Comparison of ENCODE assay signal across 37 cellular contexts in the genomic region with DNA sequence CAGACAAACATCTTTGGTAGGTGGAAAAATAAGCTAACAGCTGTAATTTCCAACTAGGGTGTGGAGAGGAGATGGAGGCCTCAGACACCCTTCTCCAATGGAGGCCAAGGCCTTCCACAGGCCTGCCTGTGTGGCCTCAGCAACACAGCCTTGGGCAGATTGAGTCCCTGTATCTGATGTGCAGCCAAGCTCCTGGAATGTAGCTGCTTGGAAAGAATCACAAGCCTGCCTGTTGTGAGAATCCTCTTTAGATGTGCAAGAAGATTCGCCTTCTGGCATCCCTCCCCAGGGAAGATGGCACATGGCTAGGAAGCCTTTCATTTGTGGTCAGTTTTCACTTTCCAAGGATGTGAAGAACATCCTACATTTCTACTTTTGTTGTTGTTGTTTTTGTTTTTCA.
"Had no signal": no experiment of that assay in that cellular context is flagged by ENCODE, and none has a peak within 500 bp of the region (broad histone marks: within the 10 kb centered on the region; RNA-seq: fewer than 3 reads in every experiment).

No MANE protein-coding gene starts in this region.

- H3K36me3 ChIP-seq: ascending aorta, cardiac muscle cell had no signal

- H3K9me3 Mint-ChIP-seq: activated B cell treated with CpG ODN at 0.5 μM for 24 hours; activated naive CD4-positive, alpha-beta T cell treated with anti-CD3 and anti-CD28 coated beads, Interleukin-2, amount 10 ng/mL, durations not matched to agents 7 days and 5 days; activated naive CD4-positive, alpha-beta T cell treated with anti-CD3 and anti-CD28 coated beads, Interleukin-2, amount 50 U/mL, for 24 hours; activated naive CD8-positive, alpha-beta T cell treated with anti-CD3 and anti-CD28 coated beads, Interleukin-2, amount 50 U/mL, for 24 hours; activated T-cell treated with anti-CD3 and anti-CD28 coated beads, Interleukin-2, amount 50 U/mL, for 4 hours; activated T-cell treated with anti-CD3 and anti-CD28 coated beads, Interleukin-2, amount 50 U/mL, for 72 hours; activated T-helper 1 cell treated with anti-CD3 and anti-CD28 coated beads, Interleukin-12 subunit alpha, Interleukin-12 subunit beta, Interleukin-2, Interleukin-4 antibody, amounts not matched to agents 30 ng/mL and 10 ng/mL and 1 ng/mL, durations not matched to agents 14 hours and 24 hours and 36 hours; activated T-helper 17 cell treated with anti-CD3 and anti-CD28 coated beads, Interleukin-2, amount 50 U/mL, for 72 hours; brain; T-helper 1 cell treated with Interleukin-12 subunit alpha and Interleukin-12 subunit beta and Interleukin-4 antibody, amounts not matched to agents 30 μg/mL and 1 μg/mL, for 36 hours; T-helper 2 cell treated with Interferon-gamma antibody and Interleukin-4, amounts not matched to agents 5 μg/mL and 100 μg/mL, for 36 hours had no signal

- H3K4me1 Mint-ChIP-seq: activated B cell treated with CpG ODN at 0.5 μM for 24 hours; activated CD4-positive, alpha-beta memory T cell treated with anti-CD3 and anti-CD28 coated beads, Interleukin-2, amount 10 ng/mL, durations not matched to agents 7 days and 5 days; activated CD4-positive, alpha-beta T cell treated with anti-CD3 and anti-CD28 coated beads, Interleukin-2, amount 10 ng/mL, durations not matched to agents 7 days and 5 days; activated naive CD4-positive, alpha-beta T cell treated with anti-CD3 and anti-CD28 coated beads, Interleukin-2, amount 10 ng/mL, durations not matched to agents 7 days and 5 days; activated naive CD4-positive, alpha-beta T cell treated with anti-CD3 and anti-CD28 coated beads, Interleukin-2, amount 50 U/mL, for 24 hours; activated naive CD8-positive, alpha-beta T cell treated with anti-CD3 and anti-CD28 coated beads, Interleukin-2, amount 10 ng/mL, durations not matched to agents 7 days and 5 days; activated naive CD8-positive, alpha-beta T cell treated with anti-CD3 and anti-CD28 coated beads, Interleukin-2, amount 50 U/mL, for 24 hours; activated T-helper 17 cell treated with anti-CD3 and anti-CD28 coated beads, Interleukin-2, amount 50 U/mL, for 72 hours; brain had no signal

- H3K27me3 ChIP-seq: ascending aorta, cardiac muscle cell had no signal

- ATAC-seq: activated CD8-positive, alpha-beta T cell treated with anti-CD3 and anti-CD28 coated beads, Interleukin-2, amount 10 ng/mL, durations not matched to agents 7 days and 5 days; activated naive CD8-positive, alpha-beta T cell treated with anti-CD3 and anti-CD28 coated beads, Interleukin-2, amount 50 U/mL, for 24 hours; activated T-cell treated with anti-CD3 and anti-CD28 coated beads, Interleukin-2, amount 50 U/mL, for 4 hours; activated T-cell treated with anti-CD3 and anti-CD28 coated beads, Interleukin-2, amount 50 U/mL, for 72 hours; activated T-helper 17 cell treated with anti-CD3 and anti-CD28 coated beads, Interleukin-2, amount 50 U/mL, for 72 hours had no signal

- H3K27me3 Mint-ChIP-seq: activated CD4-positive, alpha-beta memory T cell treated with anti-CD3 and anti-CD28 coated beads, Interleukin-2, amount 10 ng/mL, durations not matched to agents 7 days and 5 days; activated naive CD4-positive, alpha-beta T cell treated with anti-CD3 and anti-CD28 coated beads, Interleukin-2, amount 10 ng/mL, durations not matched to agents 7 days and 5 days; brain had no signal

- H3K4me3 Mint-ChIP-seq: activated B cell treated with CpG ODN at 0.5 μM for 24 hours; activated CD4-positive, alpha-beta memory T cell treated with anti-CD3 and anti-CD28 coated beads, Interleukin-2, amount 10 ng/mL, durations not matched to agents 7 days and 5 days; activated CD4-positive, alpha-beta T cell treated with anti-CD3 and anti-CD28 coated beads, Interleukin-2, amount 10 ng/mL, durations not matched to agents 7 days and 5 days; activated CD8-positive, alpha-beta T cell treated with anti-CD3 and anti-CD28 coated beads, Interleukin-2, amount 10 ng/mL, durations not matched to agents 7 days and 5 days; activated naive CD4-positive, alpha-beta T cell treated with anti-CD3 and anti-CD28 coated beads, Interleukin-2, amount 10 ng/mL, durations not matched to agents 7 days and 5 days; activated naive CD4-positive, alpha-beta T cell treated with anti-CD3 and anti-CD28 coated beads, Interleukin-2, amount 50 U/mL, for 24 hours; activated naive CD8-positive, alpha-beta T cell; activated naive CD8-positive, alpha-beta T cell treated with anti-CD3 and anti-CD28 coated beads, Interleukin-2, amount 10 ng/mL, durations not matched to agents 7 days and 5 days; activated naive CD8-positive, alpha-beta T cell treated with anti-CD3 and anti-CD28 coated beads, Interleukin-2, amount 50 U/mL, for 24 hours; activated T-cell treated with anti-CD3 and anti-CD28 coated beads, Interleukin-2, amount 50 U/mL, for 4 hours; activated T-cell treated with anti-CD3 and anti-CD28 coated beads, Interleukin-2, amount 50 U/mL, for 72 hours; activated T-helper 1 cell treated with anti-CD3 and anti-CD28 coated beads, Interleukin-12 subunit alpha, Interleukin-12 subunit beta, Interleukin-2, Interleukin-4 antibody, amounts not matched to agents 30 ng/mL and 10 ng/mL and 1 ng/mL, durations not matched to agents 14 hours and 24 hours and 36 hours; activated T-helper 17 cell treated with anti-CD3 and anti-CD28 coated beads, Interleukin-2, amount 50 U/mL, for 72 hours; brain; T-helper 1 cell treated with Interleukin-12 subunit alpha and Interleukin-12 subunit beta and Interleukin-4 antibody, amounts not matched to agents 30 μg/mL and 1 μg/mL, for 36 hours; T-helper 2 cell treated with Interferon-gamma antibody and Interleukin-4, amounts not matched to agents 5 μg/mL and 100 μg/mL, for 36 hours had no signal

- DNase-seq: activated B cell treated with CpG ODN at 0.5 μM for 24 hours; activated CD4-positive, alpha-beta memory T cell treated with anti-CD3 and anti-CD28 coated beads, Interleukin-2, amount 10 ng/mL, durations not matched to agents 7 days and 5 days; activated CD4-positive, alpha-beta T cell treated with anti-CD3 and anti-CD28 coated beads for 4 hours; activated CD4-positive, alpha-beta T cell treated with anti-CD3 and anti-CD28 coated beads, Interleukin-2, amount 10 ng/mL, durations not matched to agents 7 days and 5 days; activated CD4-positive, alpha-beta T cell treated with anti-CD3 and anti-CD28 coated beads, Interleukin-2, amount 50 U/mL, for 48 hours; activated CD4-positive, CD25-positive, alpha-beta regulatory T cell treated with anti-CD3 and anti-CD28 coated beads, Interleukin-2, amount 50 U/mL, for 72 hours; activated CD8-positive, alpha-beta memory T cell treated with anti-CD3 and anti-CD28 coated beads, Interleukin-2, amount 50 U/mL, for 4 hours; activated CD8-positive, alpha-beta T cell treated with anti-CD3 and anti-CD28 coated beads, Interleukin-2, amount 10 ng/mL, durations not matched to agents 7 days and 5 days; activated effector memory CD4-positive, alpha-beta T cell treated with anti-CD3 and anti-CD28 coated beads, Interleukin-2, amount 50 U/mL, for 16 hours; activated gamma-delta T cell treated with Interleukin-2 at 50 U/mL for 16 hours; activated naive CD4-positive, alpha-beta T cell treated with anti-CD3 and anti-CD28 coated beads, Interleukin-2, amount 10 ng/mL, durations not matched to agents 7 days and 5 days; activated naive CD4-positive, alpha-beta T cell treated with Interleukin-2 at 50 U/mL for 16 hours; activated naive CD8-positive, alpha-beta T cell treated with anti-CD3 and anti-CD28 coated beads, Interleukin-2, amount 10 ng/mL, durations not matched to agents 7 days and 5 days; activated naive CD8-positive, alpha-beta T cell treated with anti-CD3 and anti-CD28 coated beads, Interleukin-2, amount 50 U/mL, for 24 hours; activated T-cell treated with anti-CD3 and anti-CD28 coated beads for 4 hours; activated T-cell treated with anti-CD3 and anti-CD28 coated beads, Interleukin-2, amount 50 U/mL, for 1 hour; activated T-cell treated with anti-CD3 and anti-CD28 coated beads, Interleukin-2, amount 50 U/mL, for 4 hours; activated T-cell treated with anti-CD3 and anti-CD28 coated beads, Interleukin-2, amount 50 U/mL, for 72 hours; amygdala; anterior cingulate cortex; central memory CD4-positive, alpha-beta T cell; SW 1271; T-helper 1 cell; T-helper 2 cell; T-helper 9 cell had no signal

- H3K4me3 ChIP-seq: ascending aorta, cardiac muscle cell had no signal

- H3K9me3 ChIP-seq: ascending aorta had no signal

- FAIRE-seq: bronchial epithelial cell, TTC549 had no signal

- H3K27ac ChIP-seq: ascending aorta, cardiac muscle cell, VCaP had no signal

- H3K27ac Mint-ChIP-seq: activated B cell treated with CpG ODN at 0.5 μM for 24 hours; activated CD4-positive, alpha-beta memory T cell treated with anti-CD3 and anti-CD28 coated beads, Interleukin-2, amount 10 ng/mL, durations not matched to agents 7 days and 5 days; activated CD4-positive, alpha-beta T cell treated with anti-CD3 and anti-CD28 coated beads, Interleukin-2, amount 10 ng/mL, durations not matched to agents 7 days and 5 days; activated CD8-positive, alpha-beta T cell treated with anti-CD3 and anti-CD28 coated beads, Interleukin-2, amount 10 ng/mL, durations not matched to agents 7 days and 5 days; activated naive CD4-positive, alpha-beta T cell treated with anti-CD3 and anti-CD28 coated beads, Interleukin-2, amount 10 ng/mL, durations not matched to agents 7 days and 5 days; activated naive CD4-positive, alpha-beta T cell treated with anti-CD3 and anti-CD28 coated beads, Interleukin-2, amount 50 U/mL, for 24 hours; activated naive CD8-positive, alpha-beta T cell; activated naive CD8-positive, alpha-beta T cell treated with anti-CD3 and anti-CD28 coated beads, Interleukin-2, amount 10 ng/mL, durations not matched to agents 7 days and 5 days; activated naive CD8-positive, alpha-beta T cell treated with anti-CD3 and anti-CD28 coated beads, Interleukin-2, amount 50 U/mL, for 24 hours; activated T-cell treated with anti-CD3 and anti-CD28 coated beads, Interleukin-2, amount 50 U/mL, for 72 hours; activated T-helper 1 cell treated with anti-CD3 and anti-CD28 coated beads, Interleukin-12 subunit alpha, Interleukin-12 subunit beta, Interleukin-2, Interleukin-4 antibody, amounts not matched to agents 30 ng/mL and 10 ng/mL and 1 ng/mL, durations not matched to agents 14 hours and 24 hours and 36 hours; activated T-helper 17 cell treated with anti-CD3 and anti-CD28 coated beads, Interleukin-2, amount 50 U/mL, for 72 hours; brain; T-helper 1 cell treated with Interleukin-12 subunit alpha and Interleukin-12 subunit beta and Interleukin-4 antibody, amounts not matched to agents 30 μg/mL and 1 μg/mL, for 36 hours; T-helper 2 cell treated with Interferon-gamma antibody and Interleukin-4, amounts not matched to agents 5 μg/mL and 100 μg/mL, for 36 hours had no signal

- H3K4me1 ChIP-seq: ascending aorta had no signal

- H3K36me3 Mint-ChIP-seq: activated naive CD4-positive, alpha-beta T cell treated with anti-CD3 and anti-CD28 coated beads, Interleukin-2, amount 10 ng/mL, durations not matched to agents 7 days and 5 days; activated naive CD4-positive, alpha-beta T cell treated with anti-CD3 and anti-CD28 coated beads, Interleukin-2, amount 50 U/mL, for 24 hours; activated naive CD8-positive, alpha-beta T cell; activated naive CD8-positive, alpha-beta T cell treated with anti-CD3 and anti-CD28 coated beads, Interleukin-2, amount 10 ng/mL, durations not matched to agents 7 days and 5 days; brain had no signal
